In genomic region chr16:76243620-76244019, GRCh38 we compare ENCODE assay signal across 28 cellular contexts. TPM values are rescaled to one million over a fixed set of nuclear protein-coding genes. Genes with fewer than 3 reads are reported as not detected.
DNase-seq lines count a peak whose midpoint lies in the region; ATAC-seq, FAIRE-seq and TF ChIP-seq lines count a peak whose summit lies in the region.
"Had no signal": no experiment of that assay in that cellular context is flagged by ENCODE, and none has a peak within 500 bp of the region (broad histone marks: within the 10 kb centered on the region; RNA-seq: fewer than 3 reads in every experiment).

No MANE protein-coding gene starts in this region.

- FAIRE-seq in HepG2 (lab: Jason Lieb, UNC) (no peak), K562 (lab: Jason Lieb, UNC) (no peak)
- FAIRE-seq: GM12878, GM12892, GM18507 had no signal

- no peak for TF ChIP-seq POLR2A in HepG2 (IDR thresholded peaks at IDR 0.05; ENCODE audit: insufficient read depth in 1 of 2, low read depth in 2 of 2, low read length in 2 of 2)
- TF ChIP-seq POLR2A in right lobe of liver (IDR thresholded peaks at IDR 0.05) = no peak
- TF ChIP-seq POLR2A in K562 (conservative IDR thresholded peaks at IDR 0.05) = no peak
- no peak for TF ChIP-seq POLR2A in erythroblast (IDR thresholded peaks at IDR 0.05; ENCODE audit: low read length)

- BruUV-seq in HepG2 (replicated peaks; lab: Mats Ljungman, UMichigan) (no TSS peak), K562 (replicated peaks; lab: Mats Ljungman, UMichigan) (no TSS peak)

- no peak overlapping the region for H3K4me2 ChIP-seq in HepG2 (ENCODE audit: low read depth, low read length)
- H3K4me2 ChIP-seq in K562 (ENCODE audit: insufficient read depth, low read length) = no peak overlapping the region
- H3K4me2 ChIP-seq: BLaER1 had no signal

- H2AFZ ChIP-seq in HepG2 (ENCODE audit: low read length) (no peak overlapping the region), K562 (ENCODE audit: low read depth, low read length) (no peak overlapping the region)

- DNase-seq in HepG2 (ENCODE audit: low spot score) = no peak
- no peak for DNase-seq in right lobe of liver
- DNase-seq in K562 (ENCODE audit: extremely low read depth in 1 of 4, low spot score in 3 of 4) = no peak
- DNase-seq in activated naive CD4-positive, alpha-beta T cell treated with Interleukin-2 at 50 U/mL for 16 hours = no peak
- no peak for DNase-seq in erythroblast (lab: John Stamatoyannopoulos, UW)
- DNase-seq: ACHN; BE2C; C1 segment of cervical spinal cord; CD4-positive, alpha-beta memory T cell; CD4-positive, CD25-positive, alpha-beta regulatory T cell; CD8-positive, alpha-beta memory T cell; DMS 273 treated with DMSO at 0.1 percent for 48 hours; DMS153; DMS53; DMS79; DND-41; EL; GDM1 had no signal

- H3K79me2 ChIP-seq in HepG2 (ENCODE audit: insufficient read depth, low read length) (no peaks in the 10 kb centered on the region), K562 (ENCODE audit: control insufficient read depth, insufficient read depth, low read length) (no peaks in the 10 kb centered on the region)

- H3K4me3 ChIP-seq in HepG2 (replicated peaks in 1 of 3; ENCODE audit: insufficient read depth in 1 of 3, low read depth in 2 of 3, low read length in 3 of 3) (no peak overlapping the region), right lobe of liver (no peak overlapping the region), K562 (no peak overlapping the region)
- H3K4me3 ChIP-seq: BLaER1, GM12878 had no signal

- TF ChIP-seq EP300 in HepG2 (IDR thresholded peaks at IDR 0.05; ENCODE audit: low read depth in 2 of 2, low read length in 2 of 2) = no peak
- TF ChIP-seq EP300 in HepG2 (CRISPR knock-in tag; IDR thresholded peaks at IDR 0.05; ENCODE audit: borderline replicate concordance) = no peak
- TF ChIP-seq EP300 in K562 (IDR thresholded peaks at IDR 0.05; ENCODE audit: low read length) = no peak

- H4K20me1 ChIP-seq in HepG2 (ENCODE audit: insufficient read depth, low read length) (no peaks in the 10 kb centered on the region), K562 (replicated peaks; ENCODE audit: control insufficient read depth, insufficient read depth, low read length) (no peaks in the 10 kb centered on the region)
- H4K20me1 ChIP-seq: BLaER1 had no signal

- in situ Hi-C loops in HepG2 (cut with HindIII; ENCODE audit: extremely low pct_ligation_motif_present, low pct_unique_long_range_greater_than_20kb) = no loop called here
- in situ Hi-C loops in K562 (cut with MboI) = no loop called here

- no peak for TF ChIP-seq CTCF in HepG2 (CRISPR knock-in tag; IDR thresholded peaks at IDR 0.05)
- TF ChIP-seq CTCF in right lobe of liver (IDR thresholded peaks at IDR 0.05) = no peak
- no peak for TF ChIP-seq CTCF in K562 (IDR thresholded peaks at IDR 0.05 in 2 of 3, conservative IDR thresholded peaks at IDR 0.05 in 1 of 3; ENCODE audit: insufficient read depth in 2 of 3, low read depth in 1 of 3, low read length in 3 of 3)

- H3K4me1 ChIP-seq in HepG2 (ENCODE audit: insufficient read depth, low read length) (no peaks in the 10 kb centered on the region), right lobe of liver (no peaks in the 10 kb centered on the region), K562 (replicated peaks in 1 of 2; ENCODE audit: control insufficient read depth in 2 of 2, insufficient read depth in 2 of 2, low read length in 2 of 2) (no peaks in the 10 kb centered on the region)
- H3K4me1 ChIP-seq: BE2C, BLaER1 had no signal

- 25% methylated on average over 1 of the region's 1 CpG for WGBS in HepG2 (ENCODE audit: low lambda C conversion rate)
- 71% methylated on average over 1 of the region's 1 CpG for WGBS in right lobe of liver (ENCODE audit: insufficient coverage, low coverage, low lambda C conversion rate, missing lambda C conversion rate)
- 0% methylated on average over 1 of the region's 1 CpG for WGBS in K562 (ENCODE audit: insufficient coverage, low coverage, missing lambda C conversion rate)

- no peak overlapping the region for H3K27ac ChIP-seq in HepG2 (ENCODE audit: extremely low read length, insufficient read depth, low read length)
- H3K27ac ChIP-seq in right lobe of liver = no peak overlapping the region
- H3K27ac ChIP-seq in K562 (ENCODE audit: extremely low read depth, low read depth, low read length) = no peak overlapping the region
- H3K27ac ChIP-seq: 22Rv1, BLaER1 had no signal

- CTCF ChIA-PET in HepG2 (lab: Yijun Ruan, JAX; ENCODE audit: low intra/inter-chr PET ratio, low total read pairs) = no interaction called here
- CTCF ChIA-PET in K562 (lab: Yijun Ruan, JAX; ENCODE audit: low intra/inter-chr PET ratio) = no interaction called here

- TF ChIP-seq RAD21 in HepG2 (CRISPR knock-in tag; IDR thresholded peaks at IDR 0.05) (no peak), K562 (CRISPR knock-in tag; conservative IDR thresholded peaks at IDR 0.05 in 1 of 2, IDR thresholded peaks at IDR 0.05 in 1 of 2) (no peak)

- POLR2A ChIA-PET in HepG2 (lab: Yijun Ruan, JAX) (no interaction called here), K562 (lab: Yijun Ruan, JAX) (no interaction called here)

- peaks cover 7% of the 10 kb centered on the region; the same call in 1 of the 2 replicates for H3K9me3 ChIP-seq in HepG2 (ENCODE audit: low read length)
- H3K9me3 ChIP-seq in right lobe of liver = no peaks in the 10 kb centered on the region
- no peaks in the 10 kb centered on the region; the same call in 1 of the 2 replicates for H3K9me3 ChIP-seq in K562 (replicated peaks; ENCODE audit: control insufficient read depth, insufficient read depth, low read depth, low read length)
- H3K9me3 ChIP-seq: BE2C, BLaER1 had no signal

- intact Hi-C loops in HepG2 (cut with micrococcal nuclease; ENCODE audit: unreplicated experiment) (no loop called here), right lobe of liver (cut with DNase I) (no loop called here), K562 (cut with micrococcal nuclease) (no loop called here)

- no peak overlapping the region for H3K9ac ChIP-seq in HepG2 (ENCODE audit: insufficient read depth, low read depth, low read length)
- H3K9ac ChIP-seq in K562 (ENCODE audit: insufficient read depth in 1 of 2, low read depth in 2 of 2, low read length in 2 of 2) = no peak overlapping the region
- H3K9ac ChIP-seq: BLaER1 had no signal

- H3K36me3 ChIP-seq in HepG2 (replicated peaks in 1 of 2; ENCODE audit: control insufficient read depth in 1 of 2, insufficient read depth in 2 of 2, low read length in 2 of 2) (no peaks in the 10 kb centered on the region), right lobe of liver (no peaks in the 10 kb centered on the region), K562 (ENCODE audit: control insufficient read depth, insufficient read depth, low read length) (no peaks in the 10 kb centered on the region)
- H3K36me3 ChIP-seq: BE2C, BLaER1 had no signal

- H3K27me3 ChIP-seq in HepG2 (ENCODE audit: control insufficient read depth in 1 of 2, insufficient read depth in 2 of 2, low read length in 2 of 2) (no peaks in the 10 kb centered on the region), right lobe of liver (no peaks in the 10 kb centered on the region), K562 (ENCODE audit: control insufficient read depth in 2 of 2, insufficient read depth in 2 of 2, low read length in 2 of 2) (no peaks in the 10 kb centered on the region)
- H3K27me3 ChIP-seq: BE2C, BLaER1 had no signal

- H3K9me1 ChIP-seq in K562 (ENCODE audit: control insufficient read depth, insufficient read depth, low read length) = no peaks in the 10 kb centered on the region

- ATAC-seq in HepG2 = no peak
- ATAC-seq in right lobe of liver = no peak
- ATAC-seq in K562 = no peak
- ATAC-seq: GM12878 had no signal

RNA-seq across cellular contexts. Expression of gene CNTNAP4, which starts 33.6 kb away (rescaled TPM):
- total RNA-seq in HepG2 (2016; rRNA removed; fragmentation: Illumina TruSeq; extraction: Trizol) (not detected in 2 replicates), right lobe of liver (not detected), K562 (2014; rRNA removed) (not detected in 2 replicates), K562 (2014; rRNA removed; fragmentation: Illumina TruSeq; extraction: Trizol) (not detected in 2 replicates), K562 (2015; rRNA removed; fragmentation: Illumina TruSeq; extraction: Trizol) (0.11 TPM in 1 of 2 replicates, not detected in the other), K562 (2021) (not detected in 2 replicates)
- not detected in 2 replicates for total RNA-seq in HepG2 (2016; cell fraction: cytosol; rRNA removed; fragmentation: Illumina TruSeq; extraction: Trizol; ENCODE audit: low read depth)
- not detected in 2 replicates for total RNA-seq in HepG2 (2016; cell fraction: insoluble cytoplasmic fraction; rRNA removed; fragmentation: Illumina TruSeq; extraction: Trizol)
- total RNA-seq in HepG2 (2016; cell fraction: membrane; rRNA removed; fragmentation: Illumina TruSeq; extraction: Trizol) = not detected in 2 replicates
- not detected in 2 replicates for total RNA-seq in HepG2 (2016; cell fraction: nucleus; rRNA removed; fragmentation: Illumina TruSeq; extraction: Trizol)
- polyA plus RNA-seq in HepG2 (2011; rRNA removed) (not detected in 2 replicates), K562 (2011; rRNA removed) (not detected in 2 replicates), K562 (2014; fragmentation: Illumina TruSeq; extraction: Trizol) (not detected in 2 replicates), K562 (2014; fragmentation: Nextera tagmentation; extraction: Ambion mirVana) (not detected), K562 (2014; rRNA removed) (not detected in 2 replicates)
- polyA plus RNA-seq in HepG2 (2011; cell fraction: cytosol; rRNA removed) = not detected in 2 replicates
- polyA plus RNA-seq in HepG2 (2011; cell fraction: nucleus; rRNA removed) = not detected in 2 replicates
- not detected in 2 replicates for polyA plus RNA-seq in HepG2 (2012)
- polyA plus RNA-seq in HepG2 (2016; cell fraction: cytosol; fragmentation: Illumina TruSeq; extraction: Trizol; ENCODE audit: low read depth) = not detected in 2 replicates
- not detected in 2 replicates for polyA plus RNA-seq in HepG2 (2016; cell fraction: insoluble cytoplasmic fraction; fragmentation: Illumina TruSeq; extraction: Trizol; ENCODE audit: low read depth)
- not detected in 2 replicates for polyA plus RNA-seq in HepG2 (2016; cell fraction: membrane; fragmentation: Illumina TruSeq; extraction: Trizol; ENCODE audit: low read depth)
- polyA plus RNA-seq in HepG2 (2016; cell fraction: nucleus; fragmentation: Illumina TruSeq; extraction: Trizol; ENCODE audit: insufficient read depth, low read depth) = not detected in 2 replicates
- polyA minus RNA-seq in HepG2 (2011; rRNA and poly(A)+ RNA removed; ENCODE audit: low replicate concordance) = not detected in 2 replicates
- polyA minus RNA-seq in HepG2 (2011; cell fraction: cytosol; rRNA and poly(A)+ RNA removed) = not detected in 2 replicates
- polyA minus RNA-seq in HepG2 (2011; cell fraction: nucleus; rRNA and poly(A)+ RNA removed) = not detected in 2 replicates
- total RNA-seq in K562 (2011; cell fraction: chromatin; rRNA removed; ENCODE audit: low replicate concordance) = not detected in 2 replicates
- not detected in 2 replicates for total RNA-seq in K562 (2011; cell fraction: nucleolus; rRNA removed)
- not detected in 2 replicates for total RNA-seq in K562 (2011; cell fraction: nucleoplasm; rRNA removed)
- not detected in 2 replicates for polyA plus RNA-seq in K562 (2011; cell fraction: cytosol; rRNA removed)
- not detected in 2 replicates for polyA plus RNA-seq in K562 (2011; cell fraction: nucleus; rRNA removed)
- polyA plus RNA-seq in K562 (2012) = 0.39 TPM in 1 of 2 replicates, not detected in the other
- not detected in 2 replicates for polyA minus RNA-seq in K562 (2011; rRNA and poly(A)+ RNA removed)
- not detected in 2 replicates for polyA minus RNA-seq in K562 (2011; cell fraction: cytosol; rRNA and poly(A)+ RNA removed)
- not detected in 2 replicates for polyA minus RNA-seq in K562 (2011; cell fraction: nucleus; rRNA and poly(A)+ RNA removed)
- total RNA-seq: A172; A673; CD4-positive, alpha-beta memory T cell; CD4-positive, CD25-positive, alpha-beta regulatory T cell; CD8-positive, alpha-beta memory T cell; G401 had no signal
- polyA plus RNA-seq: AG04450; CD14-positive monocyte; CD4-positive, alpha-beta memory T cell; CD4-positive, CD25-positive, alpha-beta regulatory T cell; CD8-positive, alpha-beta memory T cell had no signal

Comparison
In these comparisons a context has a peak if more than half of its experiments do, and no peak if none do; other contexts are left out.
1. Of the 241 proteins assayed by ChIP-seq in both HepG2 and K562: peak only in HepG2: none; only in K562: MAFG; in both: MAFF and MAFK; in neither: 238.